Comparison of ENCODE assay signal across 1 cellular context in the genomic region with DNA sequence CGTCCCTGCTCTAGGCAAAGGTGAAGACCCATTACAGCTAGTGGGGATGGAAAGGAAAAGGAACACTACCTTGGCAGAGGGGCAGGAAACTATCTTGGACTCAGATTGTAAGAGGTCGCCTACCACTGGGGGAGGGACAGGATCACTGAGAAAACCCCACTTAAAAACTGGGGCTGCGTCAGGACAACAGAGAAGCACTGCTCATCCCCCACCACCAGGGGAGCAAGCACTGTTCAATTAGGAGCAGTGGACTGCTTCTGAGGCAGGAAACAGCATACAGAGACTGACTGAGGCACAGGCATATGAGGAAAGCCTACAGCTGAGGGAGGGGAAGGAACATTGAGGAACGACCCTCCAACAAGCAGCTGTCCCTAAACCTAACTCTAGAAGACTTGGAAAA.
TF ChIP-seq lines count a peak whose summit lies in the region.

No MANE protein-coding gene starts in this region.

TF ChIP-seq in HepG2, 621 proteins besides CTCF, POLR2A, EP300 and RAD21 (continued from another document):
- TF ChIP-seq, protein P1, sequence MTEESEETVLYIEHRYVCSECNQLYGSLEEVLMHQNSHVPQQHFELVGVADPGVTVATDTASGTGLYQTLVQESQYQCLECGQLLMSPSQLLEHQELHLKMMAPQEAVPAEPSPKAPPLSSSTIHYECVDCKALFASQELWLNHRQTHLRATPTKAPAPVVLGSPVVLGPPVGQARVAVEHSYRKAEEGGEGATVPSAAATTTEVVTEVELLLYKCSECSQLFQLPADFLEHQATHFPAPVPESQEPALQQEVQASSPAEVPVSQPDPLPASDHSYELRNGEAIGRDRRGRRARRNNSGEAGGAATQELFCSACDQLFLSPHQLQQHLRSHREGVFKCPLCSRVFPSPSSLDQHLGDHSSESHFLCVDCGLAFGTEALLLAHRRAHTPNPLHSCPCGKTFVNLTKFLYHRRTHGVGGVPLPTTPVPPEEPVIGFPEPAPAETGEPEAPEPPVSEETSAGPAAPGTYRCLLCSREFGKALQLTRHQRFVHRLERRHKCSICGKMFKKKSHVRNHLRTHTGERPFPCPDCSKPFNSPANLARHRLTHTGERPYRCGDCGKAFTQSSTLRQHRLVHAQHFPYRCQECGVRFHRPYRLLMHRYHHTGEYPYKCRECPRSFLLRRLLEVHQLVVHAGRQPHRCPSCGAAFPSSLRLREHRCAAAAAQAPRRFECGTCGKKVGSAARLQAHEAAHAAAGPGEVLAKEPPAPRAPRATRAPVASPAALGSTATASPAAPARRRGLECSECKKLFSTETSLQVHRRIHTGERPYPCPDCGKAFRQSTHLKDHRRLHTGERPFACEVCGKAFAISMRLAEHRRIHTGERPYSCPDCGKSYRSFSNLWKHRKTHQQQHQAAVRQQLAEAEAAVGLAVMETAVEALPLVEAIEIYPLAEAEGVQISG (CRISPR knock-in tag; IDR thresholded peaks at IDR 0.05) = 0 out of 2 replicates have a peak, but pooled peaks have one; percentile 20
- TF ChIP-seq ZEB1 (IDR thresholded peaks at IDR 0.05; ENCODE audit: insufficient replicate concordance, low read depth) (no peak), MYC (CRISPR knock-in tag; IDR thresholded peaks at IDR 0.05; ENCODE audit: borderline replicate concordance) (no peak)
- TF ChIP-seq, protein P2, sequence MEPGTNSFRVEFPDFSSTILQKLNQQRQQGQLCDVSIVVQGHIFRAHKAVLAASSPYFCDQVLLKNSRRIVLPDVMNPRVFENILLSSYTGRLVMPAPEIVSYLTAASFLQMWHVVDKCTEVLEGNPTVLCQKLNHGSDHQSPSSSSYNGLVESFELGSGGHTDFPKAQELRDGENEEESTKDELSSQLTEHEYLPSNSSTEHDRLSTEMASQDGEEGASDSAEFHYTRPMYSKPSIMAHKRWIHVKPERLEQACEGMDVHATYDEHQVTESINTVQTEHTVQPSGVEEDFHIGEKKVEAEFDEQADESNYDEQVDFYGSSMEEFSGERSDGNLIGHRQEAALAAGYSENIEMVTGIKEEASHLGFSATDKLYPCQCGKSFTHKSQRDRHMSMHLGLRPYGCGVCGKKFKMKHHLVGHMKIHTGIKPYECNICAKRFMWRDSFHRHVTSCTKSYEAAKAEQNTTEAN (CRISPR knock-in tag; conservative IDR thresholded peaks at IDR 0.05) = no peak
TF ChIP-seq in HepG2: peak in this region for 4.
